Comparison of ENCODE assay signal across 1 cellular context in genomic region chr20:17536944-17537444, GRCh38.
TF ChIP-seq lines count a peak whose summit lies in the region.

No MANE protein-coding gene starts in this region.

TF ChIP-seq in HepG2, 621 proteins besides CTCF, POLR2A, EP300 and RAD21 (continued from another document):
- TF ChIP-seq, protein P1, sequence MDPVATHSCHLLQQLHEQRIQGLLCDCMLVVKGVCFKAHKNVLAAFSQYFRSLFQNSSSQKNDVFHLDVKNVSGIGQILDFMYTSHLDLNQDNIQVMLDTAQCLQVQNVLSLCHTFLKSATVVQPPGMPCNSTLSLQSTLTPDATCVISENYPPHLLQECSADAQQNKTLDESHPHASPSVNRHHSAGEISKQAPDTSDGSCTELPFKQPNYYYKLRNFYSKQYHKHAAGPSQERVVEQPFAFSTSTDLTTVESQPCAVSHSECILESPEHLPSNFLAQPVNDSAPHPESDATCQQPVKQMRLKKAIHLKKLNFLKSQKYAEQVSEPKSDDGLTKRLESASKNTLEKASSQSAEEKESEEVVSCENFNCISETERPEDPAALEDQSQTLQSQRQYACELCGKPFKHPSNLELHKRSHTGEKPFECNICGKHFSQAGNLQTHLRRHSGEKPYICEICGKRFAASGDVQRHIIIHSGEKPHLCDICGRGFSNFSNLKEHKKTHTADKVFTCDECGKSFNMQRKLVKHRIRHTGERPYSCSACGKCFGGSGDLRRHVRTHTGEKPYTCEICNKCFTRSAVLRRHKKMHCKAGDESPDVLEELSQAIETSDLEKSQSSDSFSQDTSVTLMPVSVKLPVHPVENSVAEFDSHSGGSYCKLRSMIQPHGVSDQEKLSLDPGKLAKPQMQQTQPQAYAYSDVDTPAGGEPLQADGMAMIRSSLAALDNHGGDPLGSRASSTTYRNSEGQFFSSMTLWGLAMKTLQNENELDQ (CRISPR knock-in tag; IDR thresholded peaks at IDR 0.05; ENCODE audit: borderline replicate concordance), result no peak
- TF ChIP-seq ZNF451 (CRISPR knock-in tag; IDR thresholded peaks at IDR 0.05), result no peak
- peak; percentile 57; the same call in 1 of the 2 replicates for TF ChIP-seq PPARG (CRISPR knock-in tag; conservative IDR thresholded peaks at IDR 0.05)
- peak; percentile 20; the same call in 1 of the 2 replicates for TF ChIP-seq ZNF224 (CRISPR knock-in tag; IDR thresholded peaks at IDR 0.05)
- no peak for TF ChIP-seq HNRNPLL (IDR thresholded peaks at IDR 0.05; ENCODE audit: low read depth, low read length, poor library complexity, severe bottlenecking)
- no peak for TF ChIP-seq DDIT3 (CRISPR knock-in tag; IDR thresholded peaks at IDR 0.05)
- TF ChIP-seq ZNF496 (CRISPR knock-in tag; IDR thresholded peaks at IDR 0.05; ENCODE audit: insufficient replicate concordance), result no peak
- TF ChIP-seq AHR (CRISPR knock-in tag; IDR thresholded peaks at IDR 0.05), result peak; percentile 65; the same call in 1 of the 2 replicates
- no peak for TF ChIP-seq ZBTB39 (CRISPR knock-in tag; IDR thresholded peaks at IDR 0.05)
- TF ChIP-seq, protein P2, sequence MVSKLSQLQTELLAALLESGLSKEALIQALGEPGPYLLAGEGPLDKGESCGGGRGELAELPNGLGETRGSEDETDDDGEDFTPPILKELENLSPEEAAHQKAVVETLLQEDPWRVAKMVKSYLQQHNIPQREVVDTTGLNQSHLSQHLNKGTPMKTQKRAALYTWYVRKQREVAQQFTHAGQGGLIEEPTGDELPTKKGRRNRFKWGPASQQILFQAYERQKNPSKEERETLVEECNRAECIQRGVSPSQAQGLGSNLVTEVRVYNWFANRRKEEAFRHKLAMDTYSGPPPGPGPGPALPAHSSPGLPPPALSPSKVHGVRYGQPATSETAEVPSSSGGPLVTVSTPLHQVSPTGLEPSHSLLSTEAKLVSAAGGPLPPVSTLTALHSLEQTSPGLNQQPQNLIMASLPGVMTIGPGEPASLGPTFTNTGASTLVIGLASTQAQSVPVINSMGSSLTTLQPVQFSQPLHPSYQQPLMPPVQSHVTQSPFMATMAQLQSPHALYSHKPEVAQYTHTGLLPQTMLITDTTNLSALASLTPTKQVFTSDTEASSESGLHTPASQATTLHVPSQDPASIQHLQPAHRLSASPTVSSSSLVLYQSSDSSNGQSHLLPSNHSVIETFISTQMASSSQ (IDR thresholded peaks at IDR 0.05; ENCODE audit: low read depth), result no peak
- TF ChIP-seq, protein P2 (CRISPR knock-in tag; IDR thresholded peaks at IDR 0.05; ENCODE audit: borderline replicate concordance), result no peak
- TF ChIP-seq, protein P3, sequence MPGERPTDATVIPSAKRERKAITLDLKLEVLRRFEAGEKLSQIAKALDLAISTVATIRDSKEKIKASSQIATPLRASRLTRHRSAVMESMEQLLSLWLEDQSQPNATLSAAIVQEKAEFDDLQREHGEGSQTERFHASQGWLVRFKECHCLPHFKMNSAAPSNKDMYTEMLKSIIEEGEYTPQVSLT (CRISPR knock-in tag; IDR thresholded peaks at IDR 0.05; ENCODE audit: borderline replicate concordance, low read depth), result no peak
- TF ChIP-seq FOXC1 (CRISPR knock-in tag; IDR thresholded peaks at IDR 0.05; ENCODE audit: borderline replicate concordance), result peak; percentile 53; the same call in 1 of the 2 replicates
- no peak for TF ChIP-seq NFYC (CRISPR knock-in tag; IDR thresholded peaks at IDR 0.05)
- TF ChIP-seq PLSCR1 (CRISPR knock-in tag; IDR thresholded peaks at IDR 0.05; ENCODE audit: borderline replicate concordance), result no peak
- peak; percentile 73; the same call in 1 of the 2 replicates for TF ChIP-seq ZNF83 (CRISPR knock-in tag; IDR thresholded peaks at IDR 0.05; ENCODE audit: borderline replicate concordance)
- no peak for TF ChIP-seq CC2D1A (CRISPR knock-in tag; IDR thresholded peaks at IDR 0.05)
- no peak for TF ChIP-seq ZNF605 (CRISPR knock-in tag; IDR thresholded peaks at IDR 0.05)
- TF ChIP-seq ETV6 (CRISPR knock-in tag; conservative IDR thresholded peaks at IDR 0.05), result no peak
- TF ChIP-seq ZNF672 (CRISPR knock-in tag; IDR thresholded peaks at IDR 0.05), result no peak
- no peak for TF ChIP-seq SMAD9 (CRISPR knock-in tag; IDR thresholded peaks at IDR 0.05)
- TF ChIP-seq HHEX (CRISPR knock-in tag; IDR thresholded peaks at IDR 0.05), result no peak
- no peak for TF ChIP-seq EZH2 (conservative IDR thresholded peaks at IDR 0.05; ENCODE audit: low read depth, low read length)
- no peak for TF ChIP-seq ZNF367 (CRISPR knock-in tag; IDR thresholded peaks at IDR 0.05; ENCODE audit: borderline replicate concordance)
- TF ChIP-seq SMAD3 (CRISPR knock-in tag; IDR thresholded peaks at IDR 0.05), result peak; percentile 75; the same call in 1 of the 2 replicates
- no peak for TF ChIP-seq ZNF253 (CRISPR knock-in tag; IDR thresholded peaks at IDR 0.05; ENCODE audit: borderline replicate concordance)
- no peak for TF ChIP-seq ZBTB10 (CRISPR knock-in tag; IDR thresholded peaks at IDR 0.05; ENCODE audit: borderline replicate concordance)
- no peak for TF ChIP-seq ZNF430 (CRISPR knock-in tag; IDR thresholded peaks at IDR 0.05)
- TF ChIP-seq ZNF577 (CRISPR knock-in tag; IDR thresholded peaks at IDR 0.05; ENCODE audit: borderline replicate concordance, low read depth), result no peak
- no peak for TF ChIP-seq ZBTB2 (CRISPR knock-in tag; IDR thresholded peaks at IDR 0.05; ENCODE audit: low read depth)
- peak; percentile 49; the same call in 1 of the 2 replicates for TF ChIP-seq SPEN (CRISPR knock-in tag; IDR thresholded peaks at IDR 0.05; ENCODE audit: low read depth)
- no peak for TF ChIP-seq ZNF569 (CRISPR knock-in tag; IDR thresholded peaks at IDR 0.05; ENCODE audit: borderline replicate concordance)
- TF ChIP-seq EEA1 (CRISPR knock-in tag; IDR thresholded peaks at IDR 0.05; ENCODE audit: borderline replicate concordance), result no peak
- TF ChIP-seq, protein P4, sequence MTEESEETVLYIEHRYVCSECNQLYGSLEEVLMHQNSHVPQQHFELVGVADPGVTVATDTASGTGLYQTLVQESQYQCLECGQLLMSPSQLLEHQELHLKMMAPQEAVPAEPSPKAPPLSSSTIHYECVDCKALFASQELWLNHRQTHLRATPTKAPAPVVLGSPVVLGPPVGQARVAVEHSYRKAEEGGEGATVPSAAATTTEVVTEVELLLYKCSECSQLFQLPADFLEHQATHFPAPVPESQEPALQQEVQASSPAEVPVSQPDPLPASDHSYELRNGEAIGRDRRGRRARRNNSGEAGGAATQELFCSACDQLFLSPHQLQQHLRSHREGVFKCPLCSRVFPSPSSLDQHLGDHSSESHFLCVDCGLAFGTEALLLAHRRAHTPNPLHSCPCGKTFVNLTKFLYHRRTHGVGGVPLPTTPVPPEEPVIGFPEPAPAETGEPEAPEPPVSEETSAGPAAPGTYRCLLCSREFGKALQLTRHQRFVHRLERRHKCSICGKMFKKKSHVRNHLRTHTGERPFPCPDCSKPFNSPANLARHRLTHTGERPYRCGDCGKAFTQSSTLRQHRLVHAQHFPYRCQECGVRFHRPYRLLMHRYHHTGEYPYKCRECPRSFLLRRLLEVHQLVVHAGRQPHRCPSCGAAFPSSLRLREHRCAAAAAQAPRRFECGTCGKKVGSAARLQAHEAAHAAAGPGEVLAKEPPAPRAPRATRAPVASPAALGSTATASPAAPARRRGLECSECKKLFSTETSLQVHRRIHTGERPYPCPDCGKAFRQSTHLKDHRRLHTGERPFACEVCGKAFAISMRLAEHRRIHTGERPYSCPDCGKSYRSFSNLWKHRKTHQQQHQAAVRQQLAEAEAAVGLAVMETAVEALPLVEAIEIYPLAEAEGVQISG (CRISPR knock-in tag; IDR thresholded peaks at IDR 0.05), result 0 out of 2 replicates have a peak, but pooled peaks have one; percentile 21
- TF ChIP-seq ZNF468 (CRISPR knock-in tag; IDR thresholded peaks at IDR 0.05), result no peak
- no peak for TF ChIP-seq RBM22 (optimal IDR thresholded peaks at IDR 0.05; ENCODE audit: low read length)
- TF ChIP-seq HNRNPH1 (optimal IDR thresholded peaks at IDR 0.05; ENCODE audit: low read depth, low read length), result no peak
- no peak for TF ChIP-seq SIX4 (CRISPR knock-in tag; IDR thresholded peaks at IDR 0.05)
- TF ChIP-seq, protein P5, sequence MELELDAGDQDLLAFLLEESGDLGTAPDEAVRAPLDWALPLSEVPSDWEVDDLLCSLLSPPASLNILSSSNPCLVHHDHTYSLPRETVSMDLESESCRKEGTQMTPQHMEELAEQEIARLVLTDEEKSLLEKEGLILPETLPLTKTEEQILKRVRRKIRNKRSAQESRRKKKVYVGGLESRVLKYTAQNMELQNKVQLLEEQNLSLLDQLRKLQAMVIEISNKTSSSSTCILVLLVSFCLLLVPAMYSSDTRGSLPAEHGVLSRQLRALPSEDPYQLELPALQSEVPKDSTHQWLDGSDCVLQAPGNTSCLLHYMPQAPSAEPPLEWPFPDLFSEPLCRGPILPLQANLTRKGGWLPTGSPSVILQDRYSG (CRISPR knock-in tag; IDR thresholded peaks at IDR 0.05), result no peak
- TF ChIP-seq ASH2L (IDR thresholded peaks at IDR 0.05; ENCODE audit: insufficient read length, low read depth, low read length), result no peak
- peak; percentile 84; the same call in 1 of the 3 replicates for TF ChIP-seq MXI1 (IDR thresholded peaks at IDR 0.05; ENCODE audit: borderline replicate concordance, low read depth, low read length)
